8 cellular contexts compared by ENCODE assay signal in genomic region chr1:16151200-16151708, GRCh38. TPM values are rescaled to one million over a fixed set of nuclear protein-coding genes. Genes with fewer than 3 reads are reported as not detected.
DNase-seq lines count a peak whose midpoint lies in the region; ATAC-seq and TF ChIP-seq lines count a peak whose summit lies in the region.

No MANE protein-coding gene starts in this region.

- peaks cover 14 to 33% (median 21%) of the 10 kb centered on the region in 3 donors for H3K4me1 Mint-ChIP-seq in T-cell

- peak overlapping the region in 1 of 2 experiments; percentile 84 for H3K14ac ChIP-seq in mesenchymal stem cell (ENCODE audit: low read length in 2 of 2)

- peak overlapping the region; percentile 50 to 65 for H2BK12ac ChIP-seq in mesenchymal stem cell (ENCODE audit: low read length in 2 of 2)

- no peak overlapping the region for H3K4me3 Mint-ChIP-seq in T-cell

- POLR2A ChIA-PET in T-cell (lab: Charles Lee): no interaction called here

- H3K27ac Mint-ChIP-seq in T-cell: no peak overlapping the region

- H3K18ac ChIP-seq in mesenchymal stem cell (ENCODE audit: low read depth in 1 of 2, low read length in 2 of 2): peak overlapping the region; percentile 79 to 99

- H3K27me3 ChIP-seq in BLaER1 treated with 17β-estradiol and CSF1 and Interleukin-3, amounts not matched to agents 10 nM and 100 nM: peaks cover 44 to 58% (median 53%) of the 10 kb centered on the region in 11 experiments
- H3K27me3 ChIP-seq in MG63: no peaks in the 10 kb centered on the region
- no peaks in the 10 kb centered on the region for H3K27me3 ChIP-seq in mesenchymal stem cell (ENCODE audit: control insufficient read depth in 1 of 2, insufficient read depth in 1 of 2, low read length in 2 of 2)

- peak overlapping the region; percentile 89 for H2AK5ac ChIP-seq in mesenchymal stem cell (ENCODE audit: low read length, severe bottlenecking)

- peak overlapping the region; percentile 72 for H4K91ac ChIP-seq in mesenchymal stem cell (ENCODE audit: low read length)

- no peaks in the 10 kb centered on the region for H3K9me3 Mint-ChIP-seq in T-cell

- peak overlapping the region; percentile 33 for H2BK15ac ChIP-seq in mesenchymal stem cell (ENCODE audit: low read depth, poor library complexity, severe bottlenecking)

- H2AFZ ChIP-seq in mesenchymal stem cell (ENCODE audit: low read depth, low read length): no peak overlapping the region

- in situ Hi-C loops in astrocyte of the cerebellum (cut with HindIII; ENCODE audit: low sequenced_read_pairs): no loop called here

- H3K4ac ChIP-seq in mesenchymal stem cell (ENCODE audit: low read depth in 1 of 2, low read length in 2 of 2): peak overlapping the region in 1 of 2 experiments; percentile 91

- peak overlapping the region in 6 of 11 experiments; percentile 4 to 45 (median 22); a peak in 8 of 22 replicates for H3K9ac ChIP-seq in BLaER1 treated with 17β-estradiol and CSF1 and Interleukin-3, amounts not matched to agents 10 nM and 100 nM
- peak overlapping the region; percentile 53 for H3K9ac ChIP-seq in mesenchymal stem cell (ENCODE audit: low read length)

- peak overlapping the region; percentile 92 for H2BK5ac ChIP-seq in mesenchymal stem cell (ENCODE audit: low read depth, low read length, poor library complexity, severe bottlenecking)

- 36% methylated on average over 7 of the region's 7 CpGs for WGBS in mesenchymal stem cell

- H3K27me3 Mint-ChIP-seq in T-cell: peaks cover 3 to 10% of the 10 kb centered on the region in 2 donors

- no peaks in the 10 kb centered on the region for H3K79me1 ChIP-seq in mesenchymal stem cell (replicated peaks; ENCODE audit: low read length, poor library complexity, severe bottlenecking)

- H4K20me1 ChIP-seq in BLaER1 treated with 17β-estradiol and CSF1 and Interleukin-3, amounts not matched to agents 10 nM and 100 nM: peaks cover 0 to 61% (median 22%) of the 10 kb centered on the region in 11 experiments; a peak in 12 of 22 replicates

- no peak for TF ChIP-seq CTCF in astrocyte of the cerebellum (IDR thresholded peaks at IDR 0.05; ENCODE audit: low read depth, low read length, missing control alignments)

- no peak for ATAC-seq in T-cell (replicated peaks in 1 of 4)
- no peak for ATAC-seq in HG02938 (IDR thresholded peaks at IDR 0.05; ENCODE audit: unreplicated experiment)
- no peak for ATAC-seq in GM18907 (IDR thresholded peaks at IDR 0.05; ENCODE audit: unreplicated experiment)

- peak overlapping the region; percentile 24 to 98 (median 84) for H3K4me2 ChIP-seq in BLaER1 treated with 17β-estradiol and CSF1 and Interleukin-3, amounts not matched to agents 10 nM and 100 nM
- peak overlapping the region; percentile 48 for H3K4me2 ChIP-seq in mesenchymal stem cell (ENCODE audit: low read length, poor library complexity, severe bottlenecking)

- CTCF ChIA-PET in T-cell (lab: Charles Lee): no interaction called here

- no peaks in the 10 kb centered on the region for H3K9me3 ChIP-seq in BLaER1 treated with 17β-estradiol and CSF1 and Interleukin-3, amounts not matched to agents 10 nM and 100 nM (replicated peaks in 1 of 11)
- H3K9me3 ChIP-seq in MG63 (no peaks in the 10 kb centered on the region), mesenchymal stem cell (ENCODE audit: control insufficient read depth, low read length) (no peaks in the 10 kb centered on the region)

- no peaks in the 10 kb centered on the region for H3K36me3 Mint-ChIP-seq in T-cell

- peak overlapping the region; percentile 98 for H2BK120ac ChIP-seq in mesenchymal stem cell (ENCODE audit: low read depth, low read length)

- no peak overlapping the region for H4K8ac ChIP-seq in mesenchymal stem cell (ENCODE audit: low read length)

- H3K23ac ChIP-seq in mesenchymal stem cell (ENCODE audit: low read length in 2 of 2): peak overlapping the region in 1 of 2 experiments; percentile 86

- H3K27ac ChIP-seq in BLaER1 treated with 17β-estradiol and CSF1 and Interleukin-3, amounts not matched to agents 10 nM and 100 nM: 0 out of 22 replicates have a peak overlapping the region, but pooled peaks of 1 of the 11 experiments have one; percentile 13
- H3K27ac ChIP-seq in mesenchymal stem cell (ENCODE audit: low read length, poor library complexity, severe bottlenecking): peak overlapping the region; percentile 96

- no peak overlapping the region; a peak in 1 of 20 replicates for H3K4me3 ChIP-seq in BLaER1 treated with 17β-estradiol and CSF1 and Interleukin-3, amounts not matched to agents 10 nM and 100 nM
- H3K4me3 ChIP-seq in MG63 (peak overlapping the region; percentile 9; the same call in 1 of the 2 replicates), astrocyte of the cerebellum (ENCODE audit: low read depth, low read length) (peak overlapping the region; percentile 93), mesenchymal stem cell (ENCODE audit: insufficient read depth in 1 of 2, low read depth in 1 of 2, low read length in 2 of 2) (peak overlapping the region in 1 of 2 experiments; percentile 0)

- H3K36me3 ChIP-seq in BLaER1 treated with 17β-estradiol and CSF1 and Interleukin-3, amounts not matched to agents 10 nM and 100 nM: peaks cover 0 to 9% (median 0%) of the 10 kb centered on the region in 11 experiments; a peak in 2 of 22 replicates
- H3K36me3 ChIP-seq in MG63 (peaks cover 86% of the 10 kb centered on the region), mesenchymal stem cell (ENCODE audit: control insufficient read depth in 1 of 2, insufficient read depth in 2 of 2, low read depth in 1 of 2, low read length in 2 of 2) (peaks cover 23 to 56% of the 10 kb centered on the region in 2 experiments)

- DNase-seq in MG63 (peak; percentile 47), astrocyte of the cerebellum (ENCODE audit: low read depth) (no peak), mesenchymal stem cell (peak; percentile 69), NCI-H1417 treated with DMSO at 0.1 percent for 48 hours (lab: John Stamatoyannopoulos, UW) (no peak), T-cell (no peak)

- H3K4me1 ChIP-seq in BLaER1 treated with 17β-estradiol and CSF1 and Interleukin-3, amounts not matched to agents 10 nM and 100 nM: peaks cover 68 to 82% (median 79%) of the 10 kb centered on the region in 10 experiments
- peaks cover 53% of the 10 kb centered on the region for H3K4me1 ChIP-seq in mesenchymal stem cell (ENCODE audit: control insufficient read depth, insufficient read depth, low read depth, low read length)

RNA-seq across cellular contexts. Expression of gene EPHA2, which starts 4.6 kb away (rescaled TPM):
- 68.4 and 80.5 TPM in 2 replicates for total RNA-seq in MG63 (2014; rRNA removed; shearing (Covaris generic); ENCODE audit: low replicate concordance)
- 31.9 TPM for polyA plus RNA-seq in mesenchymal stem cell (2013, experiment 1 of 2)
- 31.0 TPM for polyA plus RNA-seq in mesenchymal stem cell (2013, experiment 2 of 2)
- total RNA-seq in T-cell: under 1 TPM in 4 of 5 donors, not detected in 1; 0.19 to 0.66 (median 0.41) TPM

Comparison
In these comparisons a context has a peak if more than half of its experiments do, and no peak if none do; other contexts are left out.
1. H3K4me3 ChIP-seq: peak in MG63 (single experiment) and astrocyte of the cerebellum (single experiment); none in BLaER1 treated with 17β-estradiol and CSF1 and Interleukin-3, amounts not matched to agents 10 nM and 100 nM (0 of 10).
2. DNase-seq: peak in MG63 (single experiment) and mesenchymal stem cell (single experiment); none in astrocyte of the cerebellum (single experiment), NCI-H1417 treated with DMSO at 0.1 percent for 48 hours (single experiment) and T-cell (0 of 34).
3. RNA of gene EPHA2, which starts 4.6 kb away (total RNA-seq): 68.4 to 80.5 TPM in MG63; 0.19 to 0.66 TPM in T-cell; every median in the first group is over 10 times any median in the second.